ENCODE assay signal across 8 cellular contexts in genomic region chr4:37826282-37827029, GRCh38. TPM values are rescaled to one million over a fixed set of nuclear protein-coding genes. Genes with fewer than 3 reads are reported as not detected.
DNase-seq lines count a peak whose midpoint lies in the region.

Gene PGM2, plus strand, starts transcription at chr4:37826686. Its CDS starts 47 bp downstream, at chr4:37826733.

- peak within 1 kb of the TSS; percentile 94 for H3K4me3 ChIP-seq in H7 (ENCODE audit: insufficient read depth, low read depth, low read length)

- H3K36me3 ChIP-seq in H7 (replicated peaks; ENCODE audit: control insufficient read depth, insufficient read depth, low read length) = peaks cover 3% of the 10 kb centered on the region

- in situ Hi-C loops in SK-MEL-5 (cut with HindIII; ENCODE audit: low pct_unique_long_range_greater_than_20kb, low sequenced_read_pairs) = no loop called here

- H3K27ac ChIP-seq in temporal lobe (ENCODE audit: low read depth, low read length) = peak within 1 kb of the TSS; percentile 55

- DNase-seq in GF-D8 (lab: John Stamatoyannopoulos, UW) = peak; percentile 74
- peak; percentile 94 for DNase-seq in H7
- DNase-seq in M059J (ENCODE audit: low read depth) = peak; percentile 78
- DNase-seq in SK-MEL-5 (ENCODE audit: low read depth, low spot score) = peak; percentile 77
- DNase-seq in activated naive CD4-positive, alpha-beta T cell treated with Interleukin-2 at 50 U/mL for 16 hours = peak; percentile 92
- peak; percentile 89 for DNase-seq in germinal center (ENCODE audit: low spot score)
- DNase-seq in occipital lobe (lab: John Stamatoyannopoulos, UW) = peak; percentile 82

- peaks cover 8% of the 10 kb centered on the region for H3K27me3 ChIP-seq in H7 (ENCODE audit: control insufficient read depth, insufficient read depth, low read length)

RNA-seq across cellular contexts. Expression of gene PGM2, which starts in this region (rescaled TPM):
- total RNA-seq in H7 (2014; rRNA removed; shearing (Covaris generic)) = 23.7 and 31.4 TPM in 2 replicates
- 36.9 and 51.9 TPM in 2 replicates for total RNA-seq in M059J (2014; rRNA removed; shearing (Covaris generic))
- total RNA-seq in SK-MEL-5 (2014; rRNA removed; shearing (Covaris generic)) = 30.0 and 32.4 TPM in 2 replicates
- polyA plus RNA-seq in SK-MEL-5 (2015; cell fraction: cytosol; rRNA removed) = 19.4 and 19.9 TPM in 2 replicates
- polyA plus RNA-seq in SK-MEL-5 (2015; cell fraction: nucleus; rRNA removed) = 23.3 and 33.0 TPM in 2 replicates
- total RNA-seq in occipital lobe (20.4 TPM), temporal lobe (12.8 TPM)

Comparison
In these comparisons a context has a peak if more than half of its experiments do, and no peak if none do; other contexts are left out.
1. Peak in every context shown above with its lines: DNase-seq, H3K4me3 ChIP-seq and H3K27ac ChIP-seq.